In the genomic region with DNA sequence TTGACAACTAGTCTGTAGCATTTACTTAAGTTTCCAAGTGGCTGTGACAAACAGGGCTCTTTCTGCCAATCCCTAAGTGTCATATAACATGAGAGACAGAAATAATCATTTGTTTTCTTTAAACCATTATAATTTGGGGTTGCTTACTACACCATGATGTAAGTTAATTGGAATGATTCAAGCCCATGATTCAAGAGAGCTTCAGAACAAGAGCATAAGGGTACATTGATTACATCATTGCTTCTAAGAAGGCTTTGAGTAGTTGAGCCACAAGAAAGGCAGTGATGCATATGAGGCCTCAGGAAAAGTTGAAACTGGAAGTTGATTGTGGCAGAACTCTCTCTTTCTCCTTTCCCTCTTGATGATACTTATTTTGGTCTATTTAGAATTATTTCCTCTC, we compare ENCODE assay signal across 17 cellular contexts.
DNase-seq lines count a peak whose midpoint lies in the region; ATAC-seq and TF ChIP-seq lines count a peak whose summit lies in the region.
"Had no signal": no experiment of that assay in that cellular context is flagged by ENCODE, and none has a peak within 500 bp of the region (broad histone marks: within the 10 kb centered on the region; RNA-seq: fewer than 3 reads in every experiment).

No MANE protein-coding gene starts in this region.

- TF ChIP-seq POLR2A in upper lobe of left lung (IDR thresholded peaks at IDR 0.05) = no peak

- TF ChIP-seq EP300 in upper lobe of left lung (IDR thresholded peaks at IDR 0.05) = no peak

- H3K4me1 ChIP-seq in DND-41 (ENCODE audit: insufficient read depth, low read length) (no peaks in the 10 kb centered on the region), upper lobe of left lung (no peaks in the 10 kb centered on the region)

- no peak overlapping the region for H3K4me2 ChIP-seq in DND-41 (ENCODE audit: insufficient read depth, low read length)

- peak; percentile 58; the same call in 2 of the 3 replicates for ATAC-seq in DND-41 (ENCODE audit: insufficient read depth, low read depth)
- ATAC-seq in GM21723 (IDR thresholded peaks at IDR 0.05; ENCODE audit: unreplicated experiment) = no peak
- no peak for ATAC-seq in upper lobe of left lung (ENCODE audit: low FRiP score in 2 of 2)
- ATAC-seq: naive thymus-derived CD8-positive, alpha-beta T cell; T-cell had no signal

- H3K79me2 ChIP-seq in DND-41 (ENCODE audit: insufficient read depth, low read length) = no peaks in the 10 kb centered on the region

- DNase-seq in DND-41 = no peak
- DNase-seq in HT1080 (ENCODE audit: low read depth) = peak; percentile 33
- peak; percentile 5 for DNase-seq in brain microvascular endothelial cell
- peak; percentile 60 for DNase-seq in iris pigment epithelial cell (ENCODE audit: low read depth)
- no peak for DNase-seq in globus pallidus (ENCODE audit: low spot score)
- no peak for DNase-seq in central memory CD4-positive, alpha-beta T cell
- no peak for DNase-seq in upper lobe of left lung
- DNase-seq: activated B cell treated with CpG ODN at 0.5 μM for 24 hours; DMS153; effector CD8-positive, alpha-beta T cell; naive thymus-derived CD8-positive, alpha-beta T cell; NCI-H2081 treated with DMSO at 0.1 percent for 48 hours; NCI-H82; T-cell had no signal

- no peak overlapping the region for H3K27ac ChIP-seq in DND-41 (ENCODE audit: low read length)
- H3K27ac ChIP-seq in brain microvascular endothelial cell = no peak overlapping the region
- no peak overlapping the region for H3K27ac ChIP-seq in upper lobe of left lung
- H3K27ac ChIP-seq: RWPE1 had no signal

- H3K27me3 ChIP-seq in DND-41 (ENCODE audit: insufficient read depth, low read length, poor library complexity) (no peaks in the 10 kb centered on the region), brain microvascular endothelial cell (replicated peaks) (no peaks in the 10 kb centered on the region), upper lobe of left lung (no peaks in the 10 kb centered on the region)

- TF ChIP-seq CTCF in DND-41 (IDR thresholded peaks at IDR 0.05; ENCODE audit: borderline replicate concordance, extremely low read depth, low read length, poor library complexity, severe bottlenecking) = no peak
- no peak for TF ChIP-seq CTCF in brain microvascular endothelial cell (IDR thresholded peaks at IDR 0.05; ENCODE audit: low read depth, low read length, missing control alignments)
- TF ChIP-seq CTCF in upper lobe of left lung (IDR thresholded peaks at IDR 0.05) = no peak

- in situ Hi-C loops in brain microvascular endothelial cell (cut with HindIII; ENCODE audit: low pct_ligation_motif_present, low sequenced_read_pairs) = no loop called here

- no peaks in the 10 kb centered on the region for H4K20me1 ChIP-seq in DND-41 (ENCODE audit: insufficient read depth, low read length)

- H3K4me3 ChIP-seq in DND-41 (ENCODE audit: low read depth in 1 of 2, low read length in 2 of 2) = no peak overlapping the region
- H3K4me3 ChIP-seq in brain microvascular endothelial cell (ENCODE audit: low read depth, low read length) = no peak overlapping the region
- no peak overlapping the region for H3K4me3 ChIP-seq in upper lobe of left lung
- H3K4me3 ChIP-seq: lung had no signal

- H3K9me3 ChIP-seq in DND-41 (ENCODE audit: insufficient read depth, low read length, severe bottlenecking) (no peaks in the 10 kb centered on the region), upper lobe of left lung (no peaks in the 10 kb centered on the region)

- no peak overlapping the region for H3K9ac ChIP-seq in DND-41 (ENCODE audit: low read depth, low read length)

- H2AFZ ChIP-seq in DND-41 (ENCODE audit: low read depth, low read length) = no peak overlapping the region

- H3K36me3 ChIP-seq in DND-41 (ENCODE audit: insufficient read depth, low read length) (no peaks in the 10 kb centered on the region), brain microvascular endothelial cell (replicated peaks) (no peaks in the 10 kb centered on the region), upper lobe of left lung (no peaks in the 10 kb centered on the region)

Comparison
In these comparisons a context has a peak if more than half of its experiments do, and no peak if none do; other contexts are left out.
1. DNase-seq: peak in HT1080 (single experiment), brain microvascular endothelial cell (single experiment) and iris pigment epithelial cell (single experiment); none in DND-41 (single experiment), globus pallidus (single experiment), central memory CD4-positive, alpha-beta T cell (single experiment) and upper lobe of left lung (0 of 2).